In the genomic region with DNA sequence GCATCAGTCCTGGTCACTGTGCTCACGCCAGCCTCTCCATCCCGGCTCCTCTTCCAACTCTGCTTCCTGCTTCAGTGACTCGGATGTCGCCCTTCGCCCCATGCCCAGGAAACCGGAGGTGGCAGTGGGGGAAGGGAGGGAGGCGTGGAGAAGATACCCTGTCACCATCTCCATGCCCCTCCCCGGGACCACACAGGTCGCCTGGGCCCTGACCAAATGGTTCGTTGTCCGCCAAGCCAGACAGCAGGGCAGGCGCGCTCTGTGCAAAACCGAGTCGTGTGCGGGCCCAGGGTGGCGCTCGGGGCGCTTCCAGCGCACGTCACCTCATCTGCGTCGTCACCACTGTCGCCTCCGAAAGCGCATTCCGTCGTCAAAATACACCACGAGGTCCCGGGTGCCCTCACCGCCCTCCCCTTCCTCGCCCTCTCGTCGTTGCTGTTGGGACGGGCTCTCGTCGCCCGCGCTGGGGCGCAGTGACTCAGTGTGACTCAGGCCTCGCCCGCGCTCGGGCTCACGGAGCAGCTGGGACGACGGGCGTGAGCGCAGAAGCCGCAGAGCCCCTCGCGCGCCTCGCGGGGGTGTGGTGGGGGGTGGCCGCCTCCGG, we compare ENCODE assay signal across 8 cellular contexts. TPM values are rescaled to one million over a fixed set of nuclear protein-coding genes. Genes with fewer than 3 reads are reported as not detected.
DNase-seq lines count a peak whose midpoint lies in the region; ATAC-seq and TF ChIP-seq lines count a peak whose summit lies in the region.

No MANE protein-coding gene starts in this region.

- intact Hi-C loops in sigmoid colon (cut with DNase I): no loop called here
- intact Hi-C loops in aorta (cut with DNase I): no loop called here

- H3K4me3 Mint-ChIP-seq in activated naive CD8-positive, alpha-beta T cell treated with anti-CD3 and anti-CD28 coated beads for 36 hours: peak overlapping the region; percentile 57

- TF ChIP-seq CTCF in right atrium auricular region (IDR thresholded peaks at IDR 0.05) (no peak), sigmoid colon (IDR thresholded peaks at IDR 0.05) (no peak)

- H3K4me1 ChIP-seq in right atrium auricular region (peaks cover 0 to 12% of the 10 kb centered on the region in 2 donors), sigmoid colon (peaks cover 0 to 14% (median 13%) of the 10 kb centered on the region in 4 donors), aorta (ENCODE audit: control insufficient read depth in 1 of 2, insufficient read depth in 2 of 2, low read length in 2 of 2) (no peaks in the 10 kb centered on the region)

- TF ChIP-seq EP300 in sigmoid colon (IDR thresholded peaks at IDR 0.05): no peak

- TF ChIP-seq POLR2A in sigmoid colon (IDR thresholded peaks at IDR 0.05): no peak

- H3K4me3 ChIP-seq in GM08714 (ENCODE audit: low read length): peak overlapping the region; percentile 23; the same call in 1 of the 2 replicates
- H3K4me3 ChIP-seq in right atrium auricular region: peak overlapping the region; percentile 38 to 48
- peak overlapping the region; percentile 3 to 45 (median 38) for H3K4me3 ChIP-seq in sigmoid colon
- H3K4me3 ChIP-seq in aorta (ENCODE audit: low read length in 2 of 2): no peak overlapping the region

- no peaks in the 10 kb centered on the region for H3K27me3 ChIP-seq in right atrium auricular region
- H3K27me3 ChIP-seq in sigmoid colon: peaks cover 14 to 35% (median 25%) of the 10 kb centered on the region in 3 donors
- H3K27me3 ChIP-seq in aorta (ENCODE audit: control insufficient read depth in 1 of 2, insufficient read depth in 2 of 2, low read length in 1 of 2): no peaks in the 10 kb centered on the region

- H3K36me3 ChIP-seq in right atrium auricular region (no peaks in the 10 kb centered on the region), sigmoid colon (no peaks in the 10 kb centered on the region), aorta (ENCODE audit: control insufficient read depth in 1 of 2, insufficient read depth in 2 of 2, low read length in 1 of 2) (no peaks in the 10 kb centered on the region)

- DNase-seq in activated naive CD8-positive, alpha-beta T cell treated with anti-CD3 and anti-CD28 coated beads for 36 hours: peak; percentile 85
- DNase-seq in right atrium auricular region (ENCODE audit: low spot score) (peak; percentile 70), sigmoid colon (peak; percentile 75), aorta (peak; percentile 72 to 89), mesenteric fat pad (ENCODE audit: low spot score) (no peak)

- ATAC-seq in SK-N-SH treated with all-trans-retinoic acid at 6 μM for 48 hours (peak; percentile 60), aorta (ENCODE audit: low FRiP score) (peak; percentile 77), HG02588 (IDR thresholded peaks at IDR 0.05; ENCODE audit: unreplicated experiment) (no peak)

- 1 to 4% methylated on average over 57 of the region's 57 CpGs for WGBS in sigmoid colon, 2 donors
- WGBS in aorta, 2 donors: 3 to 4% methylated on average over 36 to 57 of the region's 57 CpGs

- no peaks in the 10 kb centered on the region for H3K36me3 Mint-ChIP-seq in activated naive CD8-positive, alpha-beta T cell treated with anti-CD3 and anti-CD28 coated beads for 36 hours

- peak overlapping the region; percentile 38 for H3K27ac Mint-ChIP-seq in activated naive CD8-positive, alpha-beta T cell treated with anti-CD3 and anti-CD28 coated beads for 36 hours

- peaks cover 24% of the 10 kb centered on the region for H3K27me3 Mint-ChIP-seq in activated naive CD8-positive, alpha-beta T cell treated with anti-CD3 and anti-CD28 coated beads for 36 hours

- no peaks in the 10 kb centered on the region for H3K9me3 ChIP-seq in right atrium auricular region
- no peaks in the 10 kb centered on the region for H3K9me3 ChIP-seq in sigmoid colon
- H3K9me3 ChIP-seq in aorta (ENCODE audit: control insufficient read depth, low read length): peaks cover 2% of the 10 kb centered on the region

- peaks cover 17% of the 10 kb centered on the region for H3K4me1 Mint-ChIP-seq in activated naive CD8-positive, alpha-beta T cell treated with anti-CD3 and anti-CD28 coated beads for 36 hours

- no peaks in the 10 kb centered on the region for H3K9me3 Mint-ChIP-seq in activated naive CD8-positive, alpha-beta T cell treated with anti-CD3 and anti-CD28 coated beads for 36 hours

- H3K27ac ChIP-seq in right atrium auricular region: no peak overlapping the region
- H3K27ac ChIP-seq in sigmoid colon: no peak overlapping the region
- H3K27ac ChIP-seq in aorta (ENCODE audit: low read depth in 1 of 2, low read length in 2 of 2): no peak overlapping the region

TF ChIP-seq in SK-N-SH treated with all-trans-retinoic acid at 6 μM for 48 hours, 23 proteins besides CTCF, POLR2A, EP300 and RAD21:
- TF ChIP-seq ZC3H10 (CRISPR knock-in tag; IDR thresholded peaks at IDR 0.05) (no peak), ZNF70 (CRISPR knock-in tag; IDR thresholded peaks at IDR 0.05) (no peak)

RNA-seq across cellular contexts. Expression of a gene that starts 39.2 kb away (rescaled TPM):
- 1 to 10 TPM; 8.9 to 9.6 TPM for total RNA-seq in activated naive CD8-positive, alpha-beta T cell treated with anti-CD3 and anti-CD28 coated beads for 36 hours
- total RNA-seq in right atrium auricular region: 1 to 10 TPM; 5.7 to 8.0 TPM
- 10 to 100 TPM in 3 of 4 donors, 1 to 10 TPM in 1; 6.4 to 21.8 (median 12.6) TPM for total RNA-seq in sigmoid colon
- polyA plus RNA-seq in sigmoid colon: 10 to 100 TPM in 1 of 3 donors, 1 to 10 TPM in 1, under 1 TPM in 1; 0.69 to 96.1 (median 2.7) TPM
- 10 to 100 TPM; 12.7 to 14.9 TPM for total RNA-seq in aorta
- polyA plus RNA-seq in aorta: 1 to 10 TPM; 2.6 to 3.2 TPM
- total RNA-seq in mesenteric fat pad: 11.7 TPM

RNA-seq across cellular contexts. Expression of a gene that starts 56.4 kb away (rescaled TPM):
- not detected for total RNA-seq in activated naive CD8-positive, alpha-beta T cell treated with anti-CD3 and anti-CD28 coated beads for 36 hours
- total RNA-seq in right atrium auricular region (under 1 TPM in 1 of 2 donors, not detected in 1; 0.75 TPM), sigmoid colon (not detected), aorta (1 to 10 TPM in 1 of 2 donors, not detected in 1; 4.0 TPM), mesenteric fat pad (0.35 TPM)
- polyA plus RNA-seq in sigmoid colon (under 1 TPM in 1 of 3 donors, not detected in 2; 0.87 TPM), aorta (1 to 10 TPM in 1 of 2 donors, under 1 TPM in 1; 0.75 to 2.9 TPM)

Comparison
In these comparisons a context has a peak if more than half of its experiments do, and no peak if none do; other contexts are left out.
1. H3K4me3 ChIP-seq: peak in GM08714 (single experiment), right atrium auricular region (2 of 2) and sigmoid colon (4 of 4); none in aorta (0 of 2).